In the genomic region with DNA sequence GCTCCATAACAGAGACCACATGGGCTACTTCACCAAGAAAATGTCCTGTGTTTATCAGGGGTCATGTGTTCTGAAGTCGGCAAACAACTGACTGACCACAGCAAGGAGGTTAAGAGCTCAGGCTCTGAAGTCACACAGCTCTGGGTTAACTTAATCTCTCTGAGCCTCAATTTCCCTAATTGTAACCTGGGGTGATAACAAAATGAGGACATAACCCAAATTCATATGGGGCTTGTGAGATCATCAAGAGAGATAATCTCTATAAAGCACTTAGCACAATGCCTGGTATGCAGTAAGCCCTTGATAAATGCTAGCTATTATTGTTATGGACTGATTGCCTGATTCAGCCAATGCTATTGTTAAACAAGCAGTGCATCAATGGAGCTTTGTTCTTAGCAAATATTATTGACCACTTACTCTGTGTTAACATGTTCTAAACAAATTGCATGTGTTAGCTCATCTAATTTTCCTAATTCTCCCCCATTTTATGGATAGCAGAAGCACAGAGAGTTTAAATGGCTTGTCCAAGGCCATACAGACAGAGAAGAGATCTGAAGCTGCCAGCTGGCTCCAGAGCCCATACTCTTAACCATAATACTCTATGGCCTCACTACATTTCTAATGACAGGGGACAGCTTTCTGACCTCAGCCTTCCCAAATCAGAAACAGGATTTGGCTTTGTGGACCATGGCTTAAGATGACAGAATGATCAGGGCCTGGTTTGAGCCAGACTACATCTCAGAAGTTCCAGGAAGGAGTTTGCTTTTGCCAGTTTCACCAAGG, we compare ENCODE assay signal across 26 cellular contexts.
"Had no signal": no experiment of that assay in that cellular context is flagged by ENCODE, and none has a peak within 500 bp of the region (broad histone marks: within the 10 kb centered on the region; RNA-seq: fewer than 3 reads in every experiment).

No MANE protein-coding gene starts in this region.

- H3K27me3 Mint-ChIP-seq: activated B cell treated with CpG ODN at 0.5 μM for 24 hours; activated CD4-positive, alpha-beta T cell treated with anti-CD3 and anti-CD28 coated beads for 36 hours; activated CD8-positive, alpha-beta memory T cell treated with anti-CD3 and anti-CD28 coated beads, Interleukin-2, amount 10 ng/mL, durations not matched to agents 7 days and 5 days; activated naive CD4-positive, alpha-beta T cell treated with anti-CD3 and anti-CD28 coated beads, Interleukin-2, amount 50 U/mL, for 24 hours; activated naive CD8-positive, alpha-beta T cell treated with anti-CD3 and anti-CD28 coated beads, Interleukin-2, amount 50 U/mL, for 24 hours; stimulated activated naive CD8-positive, alpha-beta T cell treated with anti-CD3 and anti-CD28 coated beads, Interleukin-15, amount 100 ng/mL, for 72 hours; type B pancreatic cell had no signal

- H3K4me3 ChIP-seq: gastrocnemius medialis, skin epidermis, uterus had no signal

- H3K36me3 ChIP-seq: gastrocnemius medialis, neutrophil, uterus had no signal

- H3K4me1 Mint-ChIP-seq: activated B cell treated with CpG ODN at 0.5 μM for 24 hours had no signal

- H3K27ac Mint-ChIP-seq: activated B cell treated with CpG ODN at 0.5 μM for 24 hours; activated CD4-positive, alpha-beta T cell treated with anti-CD3 and anti-CD28 coated beads for 36 hours; activated CD8-positive, alpha-beta memory T cell treated with anti-CD3 and anti-CD28 coated beads, Interleukin-2, amount 10 ng/mL, durations not matched to agents 7 days and 5 days; activated CD8-positive, alpha-beta T cell treated with anti-CD3 and anti-CD28 coated beads, Interleukin-2, amount 10 ng/mL, durations not matched to agents 7 days and 5 days; activated naive CD8-positive, alpha-beta T cell treated with anti-CD3 and anti-CD28 coated beads, Interleukin-2, amount 50 U/mL, for 24 hours; activated T-helper 2 cell treated with anti-CD3 and anti-CD28 coated beads, Interferon-gamma antibody, Interleukin-2, Interleukin-4, amounts not matched to agents 10 μg/mL and 5 μg/mL and 100 μg/mL, durations not matched to agents 14 hours and 24 hours and 36 hours; stimulated activated effector memory CD8-positive, alpha-beta T cell treated with anti-CD3 and anti-CD28 coated beads, Interleukin-12 subunit alpha, Interleukin-12 subunit beta, amount 100 ng/mL, for 72 hours; type B pancreatic cell had no signal

- H3K4me1 ChIP-seq: gastrocnemius medialis, uterus had no signal

- H3K9me3 ChIP-seq: gastrocnemius medialis, neutrophil, uterus had no signal

- H3K27me3 ChIP-seq: gastrocnemius medialis, neutrophil, uterus had no signal

- DNase-seq: activated B cell treated with CpG ODN at 0.5 μM for 24 hours; activated CD4-positive, alpha-beta T cell treated with anti-CD3 and anti-CD28 coated beads for 36 hours; activated CD8-positive, alpha-beta memory T cell treated with anti-CD3 and anti-CD28 coated beads, Interleukin-2, amount 10 ng/mL, durations not matched to agents 7 days and 5 days; activated CD8-positive, alpha-beta T cell treated with anti-CD3 and anti-CD28 coated beads, Interleukin-2, amount 10 ng/mL, durations not matched to agents 7 days and 5 days; activated naive CD8-positive, alpha-beta T cell treated with anti-CD3 and anti-CD28 coated beads, Interleukin-2, amount 50 U/mL, for 24 hours; activated T-cell treated with anti-CD3 and anti-CD28 coated beads, Interleukin-2, amount 50 U/mL, for 48 hours; dermis blood vessel endothelial cell; effector CD4-positive, alpha-beta T cell; gastrocnemius medialis; glutamatergic neuron; islet precursor cell; left cardiac atrium; left ventricle myocardium superior; stimulated activated CD4-positive, alpha-beta T cell treated with anti-CD3 and anti-CD28 coated beads, Interleukin-12 subunit alpha, Interleukin-12 subunit beta, amount 100 ng/mL, for 4 hours; stimulated activated CD4-positive, alpha-beta T cell treated with anti-CD3 and anti-CD28 coated beads, Interleukin-4, amount 100 ng/mL, for 24 hours; stimulated activated naive CD8-positive, alpha-beta T cell treated with anti-CD3 and anti-CD28 coated beads, Interleukin-15, amount 100 ng/mL, for 72 hours; T1000; uterus had no signal

- H3K27ac ChIP-seq: gastrocnemius medialis, neutrophil, skin epidermis, uterus had no signal

- H3K4me3 Mint-ChIP-seq: activated B cell treated with CpG ODN at 0.5 μM for 24 hours; activated CD4-positive, alpha-beta T cell treated with anti-CD3 and anti-CD28 coated beads for 36 hours; activated CD8-positive, alpha-beta memory T cell treated with anti-CD3 and anti-CD28 coated beads, Interleukin-2, amount 10 ng/mL, durations not matched to agents 7 days and 5 days; activated CD8-positive, alpha-beta T cell treated with anti-CD3 and anti-CD28 coated beads, Interleukin-2, amount 10 ng/mL, durations not matched to agents 7 days and 5 days; activated naive CD4-positive, alpha-beta T cell treated with anti-CD3 and anti-CD28 coated beads, Interleukin-2, amount 50 U/mL, for 24 hours; activated naive CD8-positive, alpha-beta T cell treated with anti-CD3 and anti-CD28 coated beads, Interleukin-2, amount 50 U/mL, for 24 hours; nephron; stimulated activated effector memory CD8-positive, alpha-beta T cell treated with anti-CD3 and anti-CD28 coated beads, Interleukin-12 subunit alpha, Interleukin-12 subunit beta, amount 100 ng/mL, for 72 hours; stimulated activated naive CD8-positive, alpha-beta T cell treated with anti-CD3 and anti-CD28 coated beads, Interleukin-15, amount 100 ng/mL, for 72 hours; type B pancreatic cell had no signal

- H3K9me3 Mint-ChIP-seq: activated B cell treated with CpG ODN at 0.5 μM for 24 hours; activated naive CD4-positive, alpha-beta T cell treated with anti-CD3 and anti-CD28 coated beads, Interleukin-2, amount 50 U/mL, for 24 hours; activated naive CD8-positive, alpha-beta T cell treated with anti-CD3 and anti-CD28 coated beads, Interleukin-2, amount 50 U/mL, for 24 hours; activated T-helper 2 cell treated with anti-CD3 and anti-CD28 coated beads, Interferon-gamma antibody, Interleukin-2, Interleukin-4, amounts not matched to agents 10 μg/mL and 5 μg/mL and 100 μg/mL, durations not matched to agents 14 hours and 24 hours and 36 hours; nephron; stimulated activated effector memory CD8-positive, alpha-beta T cell treated with anti-CD3 and anti-CD28 coated beads, Interleukin-12 subunit alpha, Interleukin-12 subunit beta, amount 100 ng/mL, for 72 hours; stimulated activated naive CD8-positive, alpha-beta T cell treated with anti-CD3 and anti-CD28 coated beads, Interleukin-15, amount 100 ng/mL, for 72 hours; type B pancreatic cell had no signal

- ATAC-seq: activated CD4-positive, alpha-beta T cell treated with anti-CD3 and anti-CD28 coated beads for 36 hours; activated CD8-positive, alpha-beta memory T cell treated with anti-CD3 and anti-CD28 coated beads, Interleukin-2, amount 10 ng/mL, durations not matched to agents 7 days and 5 days; activated CD8-positive, alpha-beta T cell treated with anti-CD3 and anti-CD28 coated beads, Interleukin-2, amount 10 ng/mL, durations not matched to agents 7 days and 5 days; activated naive CD8-positive, alpha-beta T cell treated with anti-CD3 and anti-CD28 coated beads, Interleukin-2, amount 50 U/mL, for 24 hours; gastrocnemius medialis; left cardiac atrium; left ventricle myocardium superior; sciatic nerve; stimulated activated effector memory CD8-positive, alpha-beta T cell treated with anti-CD3 and anti-CD28 coated beads, Interleukin-12 subunit alpha, Interleukin-12 subunit beta, amount 100 ng/mL, for 72 hours; stimulated activated naive CD8-positive, alpha-beta T cell treated with anti-CD3 and anti-CD28 coated beads, Interleukin-15, amount 100 ng/mL, for 72 hours had no signal
